ENCODE assay signal across 20 cellular contexts in the genomic region with DNA sequence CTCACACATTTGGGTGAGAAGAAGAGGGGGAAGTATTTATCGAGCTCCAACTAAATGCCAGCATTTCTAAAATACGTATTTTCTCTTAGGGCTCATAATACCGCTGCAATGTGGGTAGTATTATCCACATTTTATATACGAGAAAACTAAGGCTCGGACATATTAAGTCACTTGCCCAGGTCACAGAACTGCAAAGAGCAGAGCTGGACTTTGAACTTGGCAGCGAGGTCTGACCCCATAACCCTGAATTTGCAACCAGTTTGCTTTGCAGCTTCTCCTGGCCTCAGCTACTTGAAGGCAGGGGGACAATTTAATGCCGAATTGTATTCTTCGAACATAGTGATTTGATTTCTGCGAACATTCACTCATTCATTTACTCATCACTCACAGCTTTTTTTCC. TPM values are rescaled to one million over a fixed set of nuclear protein-coding genes. Genes with fewer than 3 reads are reported as not detected.
DNase-seq lines count a peak whose midpoint lies in the region; ATAC-seq and TF ChIP-seq lines count a peak whose summit lies in the region.
"Had no signal": no experiment of that assay in that cellular context is flagged by ENCODE, and none has a peak within 500 bp of the region (broad histone marks: within the 10 kb centered on the region; RNA-seq: fewer than 3 reads in every experiment).

No MANE protein-coding gene starts in this region.

- ATAC-seq in Right ventricle myocardium superior (ENCODE audit: poor library complexity) (no peak), right lobe of liver (peak; percentile 58 to 84 (median 80))
- ATAC-seq: GM23338 had no signal

- H3K4me3 ChIP-seq in right atrium auricular region (no peak overlapping the region), right lobe of liver (peak overlapping the region in 2 of 3 donors; percentile 31 to 33), vagina (no peak overlapping the region), SJCRH30 (no peak overlapping the region)
- H3K4me3 ChIP-seq: BLaER1 treated with 17β-estradiol and CSF1 and Interleukin-3, amounts not matched to agents 10 nM and 100 nM; GM23338; HAP-1; SJSA1 had no signal

- H3K4me1 ChIP-seq in right atrium auricular region (peaks cover 0 to 94% of the 10 kb centered on the region in 2 donors), right lobe of liver (peaks cover 0 to 52% (median 32%) of the 10 kb centered on the region in 4 donors), vagina (peaks cover 11% of the 10 kb centered on the region), SJCRH30 (peaks cover 43% of the 10 kb centered on the region)
- H3K4me1 ChIP-seq: HAP-1 had no signal

- DNase-seq in right atrium auricular region (ENCODE audit: low spot score) (no peak), Right ventricle myocardium superior (no peak), cerebellar cortex (ENCODE audit: low spot score) (peak; percentile 25), right lobe of liver (peak; percentile 55 to 87 (median 78)), vagina (ENCODE audit: extremely low spot score in 2 of 2) (no peak), SJCRH30 (no peak), iPS-NIHi11 (ENCODE audit: low spot score) (no peak), anterior cingulate cortex (lab: John Stamatoyannopoulos, UW) (no peak)
- DNase-seq: AML-193; CD4-positive, alpha-beta T cell; HFFc6; MM.1S; NCI-H2029; NCI-H510A; NCI-H69 had no signal

- 25% methylated on average over 9 of the region's 9 CpGs for WGBS in right lobe of liver (ENCODE audit: insufficient coverage, low coverage, low lambda C conversion rate, missing lambda C conversion rate)

- TF ChIP-seq POLR2A in right lobe of liver (IDR thresholded peaks at IDR 0.05) = peak; percentile 31
- TF ChIP-seq POLR2A in vagina (IDR thresholded peaks at IDR 0.05) = no peak

- H3K27me3 ChIP-seq in right atrium auricular region = no peaks in the 10 kb centered on the region
- no peaks in the 10 kb centered on the region for H3K27me3 ChIP-seq in right lobe of liver
- H3K27me3 ChIP-seq in vagina = no peaks in the 10 kb centered on the region
- no peaks in the 10 kb centered on the region for H3K27me3 ChIP-seq in SJCRH30
- H3K27me3 ChIP-seq: BLaER1 treated with 17β-estradiol and CSF1 and Interleukin-3, amounts not matched to agents 10 nM and 100 nM; SJSA1 had no signal

- H3K9me3 ChIP-seq in right atrium auricular region = no peaks in the 10 kb centered on the region
- H3K9me3 ChIP-seq in right lobe of liver = no peaks in the 10 kb centered on the region
- no peaks in the 10 kb centered on the region for H3K9me3 ChIP-seq in vagina
- H3K9me3 ChIP-seq in SJCRH30 (replicated peaks) = no peaks in the 10 kb centered on the region
- H3K9me3 ChIP-seq: BLaER1 treated with 17β-estradiol and CSF1 and Interleukin-3, amounts not matched to agents 10 nM and 100 nM; HAP-1; SJSA1 had no signal

- intact Hi-C loops in Right ventricle myocardium superior (cut with DNase I) (no loop called here), right lobe of liver (cut with DNase I) (no loop called here), vagina (cut with DNase I) (no loop called here)

- H3K36me3 ChIP-seq in right atrium auricular region = no peaks in the 10 kb centered on the region
- no peaks in the 10 kb centered on the region for H3K36me3 ChIP-seq in right lobe of liver
- H3K36me3 ChIP-seq in vagina = no peaks in the 10 kb centered on the region
- no peaks in the 10 kb centered on the region for H3K36me3 ChIP-seq in SJCRH30
- H3K36me3 ChIP-seq: BLaER1 treated with 17β-estradiol and CSF1 and Interleukin-3, amounts not matched to agents 10 nM and 100 nM; HAP-1; SJSA1 had no signal

- TF ChIP-seq CTCF in right atrium auricular region (IDR thresholded peaks at IDR 0.05) (no peak), right lobe of liver (IDR thresholded peaks at IDR 0.05) (no peak), vagina (IDR thresholded peaks at IDR 0.05) (no peak)

- H3K27ac ChIP-seq in right atrium auricular region (peak overlapping the region; percentile 73 to 79), right lobe of liver (peak overlapping the region; percentile 75 to 95 (median 93)), vagina (peak overlapping the region; percentile 42), SJCRH30 (no peak overlapping the region)
- H3K27ac ChIP-seq: BLaER1 treated with 17β-estradiol and CSF1 and Interleukin-3, amounts not matched to agents 10 nM and 100 nM; KMS-11 had no signal

RNA-seq across cellular contexts. Expression of gene ABLIM1, which starts 7.2 kb away (rescaled TPM):
- total RNA-seq in right atrium auricular region = 100 to 1,000 TPM; 359 to 404 TPM
- 772 TPM for total RNA-seq in Right ventricle myocardium superior
- total RNA-seq in right lobe of liver = 10 to 100 TPM; 38.8 to 76.5 (median 50.6) TPM
- total RNA-seq in vagina = 176 TPM
- 23.5 and 23.9 TPM in 2 replicates for total RNA-seq in SJCRH30 (2014; rRNA removed; shearing (Covaris generic))

Comparison
In these comparisons a context has a peak if more than half of its experiments do, and no peak if none do; other contexts are left out.
1. DNase-seq: peak in cerebellar cortex (single experiment) and right lobe of liver (3 of 3); none in right atrium auricular region (single experiment), Right ventricle myocardium superior (single experiment), vagina (0 of 2), SJCRH30 (0 of 2), iPS-NIHi11 (single experiment) and anterior cingulate cortex (0 of 58).
2. H3K4me3 ChIP-seq: peak in right lobe of liver (2 of 3); none in right atrium auricular region (0 of 2), vagina (0 of 2) and SJCRH30 (single experiment).